ENCODE assay signal across 8 cellular contexts in the genomic region with DNA sequence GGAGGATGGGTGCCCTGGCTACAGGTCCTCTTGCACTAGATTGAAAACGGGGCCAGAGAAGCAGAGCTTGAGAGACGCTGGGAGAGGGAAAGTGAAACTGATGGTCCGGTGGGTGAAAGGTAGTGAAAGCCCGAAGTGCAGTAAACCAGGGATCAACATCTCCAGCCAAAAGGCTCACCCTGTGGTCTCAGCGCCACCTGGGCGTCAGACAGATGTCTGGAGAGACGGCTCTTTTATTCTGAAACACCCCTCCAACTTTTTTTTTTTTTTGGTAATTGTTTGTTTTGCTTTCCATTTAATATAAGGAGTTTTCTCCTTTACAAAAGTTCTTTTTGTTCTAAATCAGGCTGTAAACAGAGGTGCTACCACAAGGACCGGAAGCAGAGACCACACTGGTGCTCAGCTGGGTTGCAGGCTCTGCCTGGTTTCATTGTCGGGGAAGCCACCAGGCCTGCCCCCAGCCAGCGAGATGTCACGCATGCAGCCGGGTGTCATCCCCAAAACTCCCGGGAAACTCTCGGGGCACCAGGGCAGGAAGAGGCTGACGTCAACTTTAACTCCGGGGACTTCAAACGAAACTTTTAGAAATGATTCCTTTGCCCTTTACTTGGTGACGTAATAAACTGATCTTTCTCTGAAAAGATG. TPM values are rescaled to one million over a fixed set of nuclear protein-coding genes. Genes with fewer than 3 reads are reported as not detected.
DNase-seq lines count a peak whose midpoint lies in the region; ATAC-seq, FAIRE-seq and TF ChIP-seq lines count a peak whose summit lies in the region.

No MANE protein-coding gene starts in this region.

- H3K9me1 ChIP-seq in IMR-90 (ENCODE audit: insufficient read depth, low read length), result no peaks in the 10 kb centered on the region

- H3K18ac ChIP-seq in IMR-90 (ENCODE audit: low read depth, low read length), result peak overlapping the region; percentile 55; the same call in 1 of the 2 replicates

- no peak overlapping the region; the same call in 1 of the 2 replicates for H2BK20ac ChIP-seq in IMR-90 (ENCODE audit: low read depth, low read length)

- H3K27ac Mint-ChIP-seq in activated CD4-positive, alpha-beta T cell treated with anti-CD3 and anti-CD28 coated beads for 36 hours, result peak overlapping the region; percentile 96
- H3K27ac Mint-ChIP-seq in stimulated activated naive B cell treated with anti-CD40 and anti-IgM and Interleukin-4, amounts not matched to agents 10 μg/mL and 1 μg/mL and 100 μg/mL, for 72 hours, result peak overlapping the region; percentile 100

- no peak overlapping the region for H2BK5ac ChIP-seq in IMR-90 (ENCODE audit: low read depth, low read length, poor library complexity, severe bottlenecking)

- no peaks in the 10 kb centered on the region for H3K9me3 Mint-ChIP-seq in activated CD4-positive, alpha-beta T cell treated with anti-CD3 and anti-CD28 coated beads for 36 hours (ENCODE audit: low read depth)
- peaks cover 0 to 2% of the 10 kb centered on the region in 2 donors for H3K9me3 Mint-ChIP-seq in stimulated activated naive B cell treated with anti-CD40 and anti-IgM and Interleukin-4, amounts not matched to agents 10 μg/mL and 1 μg/mL and 100 μg/mL, for 72 hours

- CTCF ChIA-PET in IMR-90 (lab: Yijun Ruan, JAX), result interaction anchor here (0.5 to 1.3 kb wide), 4 partner anchors 12 to 97 kb away, joined by 3 to 9 read pairs (median 3); no protein-coding TSS in a partner anchor
- CTCF ChIA-PET in activated CD4-positive, alpha-beta T cell treated with anti-CD3 and anti-CD28 coated beads for 36 hours (lab: Charles Lee), result interaction anchor here (0.7 to 11.0 kb wide), 18 partner anchors 9 to 764 kb away, joined by 3 to 113 read pairs (median 4); partner anchors contain the start of genes IL2RA and PFKFB3

- H3K36me3 Mint-ChIP-seq in activated CD4-positive, alpha-beta T cell treated with anti-CD3 and anti-CD28 coated beads for 36 hours (ENCODE audit: low read depth), result peaks cover 83% of the 10 kb centered on the region
- H3K36me3 Mint-ChIP-seq in stimulated activated naive B cell treated with anti-CD40 and anti-IgM and Interleukin-4, amounts not matched to agents 10 μg/mL and 1 μg/mL and 100 μg/mL, for 72 hours, result peaks cover 4 to 34% of the 10 kb centered on the region in 2 donors

- no peaks in the 10 kb centered on the region for H3K36me3 ChIP-seq in IMR-90 (ENCODE audit: control insufficient read depth, insufficient read depth, low read length)

- H3K27me3 Mint-ChIP-seq in activated CD4-positive, alpha-beta T cell treated with anti-CD3 and anti-CD28 coated beads for 36 hours, result no peaks in the 10 kb centered on the region
- H3K27me3 Mint-ChIP-seq in stimulated activated naive B cell treated with anti-CD40 and anti-IgM and Interleukin-4, amounts not matched to agents 10 μg/mL and 1 μg/mL and 100 μg/mL, for 72 hours, result no peaks in the 10 kb centered on the region

- no peak overlapping the region for H2AK9ac ChIP-seq in IMR-90 (replicated peaks; ENCODE audit: low read depth, low read length, poor library complexity)

- no peak overlapping the region for H3K14ac ChIP-seq in IMR-90 (replicated peaks; ENCODE audit: low read depth, low read length)

- peaks cover 26% of the 10 kb centered on the region for H3K27me3 ChIP-seq in IMR-90 (ENCODE audit: control insufficient read depth, insufficient read depth, low read length)

- no peak for TF ChIP-seq POLR2A in IMR-90 (IDR thresholded peaks at IDR 0.05; ENCODE audit: low read depth, low read length)

- POLR2A ChIA-PET in IMR-90 (lab: Charles Lee; ENCODE audit: unreplicated experiment), result interaction anchor here (0.7 kb wide), 1 partner anchor 73 kb away, joined by 4 read pairs; no protein-coding TSS in a partner anchor
- POLR2A ChIA-PET in activated CD4-positive, alpha-beta T cell treated with anti-CD3 and anti-CD28 coated beads for 36 hours (lab: Charles Lee), result interaction anchor here (0.6 to 5.9 kb wide), 21 partner anchors 9 to 404 kb away, joined by 3 to 70 read pairs (median 5); partner anchors contain the start of genes ANKRD16, FBH1, IL2RA and PFKFB3

- H3K4me2 ChIP-seq in IMR-90 (ENCODE audit: low read depth, low read length), result peak overlapping the region; percentile 84

- dilution Hi-C loops in IMR-90 (cut with HindIII; ENCODE audit: low sequenced_read_pairs, unreplicated experiment), result no loop called here

- 2% methylated on average over 8 of the region's 18 CpGs; no CpG with 5 or more reads in 1 of the 2 experiments for WGBS in IMR-90 (ENCODE audit: extremely low coverage in 2 of 2, insufficient read length in 1 of 2), 2 experiments

- H2BK15ac ChIP-seq in IMR-90 (ENCODE audit: low read depth, low read length), result no peak overlapping the region

- H4K91ac ChIP-seq in IMR-90 (ENCODE audit: insufficient read depth, low read depth, low read length), result peak overlapping the region; percentile 2; the same call in 1 of the 2 replicates

- no peak overlapping the region for H3K56ac ChIP-seq in IMR-90 (ENCODE audit: extremely low read depth, insufficient read depth, low read length)

- no peak overlapping the region for H2AK5ac ChIP-seq in IMR-90 (ENCODE audit: low read depth, low read length)

- no peaks in the 10 kb centered on the region for H3K9me3 ChIP-seq in IMR-90 (ENCODE audit: control insufficient read depth, insufficient read depth, low read length)

- H3K4me3 Mint-ChIP-seq in activated CD4-positive, alpha-beta T cell treated with anti-CD3 and anti-CD28 coated beads for 36 hours, result peak overlapping the region; percentile 81
- H3K4me3 Mint-ChIP-seq in stimulated activated naive B cell treated with anti-CD40 and anti-IgM and Interleukin-4, amounts not matched to agents 10 μg/mL and 1 μg/mL and 100 μg/mL, for 72 hours, result peak overlapping the region; percentile 87 to 90

- DNase-seq in EL (peak; percentile 53), IMR-90 (peak; percentile 44), mucosa of gallbladder (ENCODE audit: low spot score) (peak; percentile 74), NCI-H345 (lab: John Stamatoyannopoulos, UW) (no peak)
- DNase-seq in activated CD4-positive, alpha-beta T cell treated with anti-CD3 and anti-CD28 coated beads for 36 hours, result peak; percentile 96
- DNase-seq in stimulated activated naive B cell treated with anti-CD40 and anti-IgM and Interleukin-4, amounts not matched to agents 10 μg/mL and 1 μg/mL and 100 μg/mL, for 72 hours, result peak; percentile 98

- H4K8ac ChIP-seq in IMR-90 (ENCODE audit: low read depth in 2 of 2, low read length in 2 of 2), result peak overlapping the region in 1 of 2 experiments; percentile 32; a peak in 1 of 4 replicates

- TF ChIP-seq CTCF in IMR-90 (conservative IDR thresholded peaks at IDR 0.05; ENCODE audit: low read depth, low read length), result no peak

- no peak overlapping the region for H3K4ac ChIP-seq in IMR-90 (ENCODE audit: low read depth, low read length)

- H4K20me1 ChIP-seq in IMR-90 (ENCODE audit: insufficient read depth, low read length), result no peaks in the 10 kb centered on the region

- peak; percentile 61 for FAIRE-seq in colon (lab: Jason Lieb, UNC)

- H3K23ac ChIP-seq in IMR-90 (ENCODE audit: low read depth, low read length), result 0 out of 2 replicates have a peak overlapping the region, but pooled peaks have one; percentile 35

- ATAC-seq in GM21526 (IDR thresholded peaks at IDR 0.05; ENCODE audit: low FRiP score, unreplicated experiment) (peak; percentile 71), IMR-90 (ENCODE audit: low read depth) (peak; percentile 79)
- peak; percentile 37 for ATAC-seq in activated CD4-positive, alpha-beta T cell treated with anti-CD3 and anti-CD28 coated beads for 36 hours
- ATAC-seq in stimulated activated naive B cell treated with anti-CD40 and anti-IgM and Interleukin-4, amounts not matched to agents 10 μg/mL and 1 μg/mL and 100 μg/mL, for 72 hours (replicated peaks), result peak; percentile 73 to 81

- BruUV-seq in IMR-90 (replicated peaks; lab: Mats Ljungman, UMichigan), result no TSS peak

- H3K4me1 ChIP-seq in IMR-90 (ENCODE audit: control insufficient read depth, insufficient read depth, low read length), result peaks cover 3% of the 10 kb centered on the region; the same call in 1 of the 2 replicates

- peak overlapping the region; percentile 47; the same call in 1 of the 2 replicates for H3K9ac ChIP-seq in IMR-90 (ENCODE audit: low read depth, low read length)

- intact Hi-C loops in IMR-90 (cut with micrococcal nuclease), result no loop called here
- intact Hi-C loops in activated CD4-positive, alpha-beta T cell treated with anti-CD3 and anti-CD28 coated beads for 36 hours (cut with DNase I, micrococcal nuclease), result loop anchor here (1.0 to 10.0 kb wide), 12 partner anchors 7 to 606 kb away; partner anchors contain the start of genes GDI2 (in 2 of the 2), IL15RA (in 2 of the 2) and TASOR2 (in 1 of the 2)

- H4K5ac ChIP-seq in IMR-90 (ENCODE audit: low read depth, low read length), result no peak overlapping the region; the same call in 1 of the 2 replicates

- no peaks in the 10 kb centered on the region for H3K79me1 ChIP-seq in IMR-90 (ENCODE audit: low read depth in 1 of 2, low read length in 2 of 2)

- in situ Hi-C loops in IMR-90 (cut with MboI; ENCODE audit: low sequenced_read_pairs), result no loop called here

- TF ChIP-seq RAD21 in IMR-90 (IDR thresholded peaks at IDR 0.05; ENCODE audit: low read length), result no peak

- peak overlapping the region; percentile 71 for H2AFZ ChIP-seq in IMR-90 (replicated peaks; ENCODE audit: low read length, poor library complexity)

- H3K27ac ChIP-seq in IMR-90 (ENCODE audit: insufficient read depth, low read length), result no peak overlapping the region; the same call in 1 of the 2 replicates

- no peak overlapping the region for H2BK120ac ChIP-seq in IMR-90 (ENCODE audit: low read depth, low read length)

- peak overlapping the region; percentile 35 for H3K4me3 ChIP-seq in IMR-90 (ENCODE audit: insufficient read depth, low read depth, low read length)

- peaks cover 85% of the 10 kb centered on the region for H3K4me1 Mint-ChIP-seq in activated CD4-positive, alpha-beta T cell treated with anti-CD3 and anti-CD28 coated beads for 36 hours
- peaks cover 66 to 89% of the 10 kb centered on the region in 2 donors for H3K4me1 Mint-ChIP-seq in stimulated activated naive B cell treated with anti-CD40 and anti-IgM and Interleukin-4, amounts not matched to agents 10 μg/mL and 1 μg/mL and 100 μg/mL, for 72 hours

TF ChIP-seq in IMR-90, 13 proteins besides CTCF, POLR2A, EP300 and RAD21 (continues in another document):
- peak; percentile 32 for TF ChIP-seq CEBPB (IDR thresholded peaks at IDR 0.05; ENCODE audit: low read depth, low read length)

RNA-seq across cellular contexts. Expression of gene IL2RA, which starts 11.2 kb away (rescaled TPM):
- total RNA-seq in IMR-90 (2012; rRNA removed), result not detected in 2 replicates
- polyA plus RNA-seq in IMR-90 (2012; rRNA removed), result not detected in 2 replicates
- polyA plus RNA-seq in IMR-90 (2012; cell fraction: cytosol; rRNA removed), result not detected in 2 replicates
- polyA plus RNA-seq in IMR-90 (2012; cell fraction: nucleus; rRNA removed; ENCODE audit: low replicate concordance), result not detected in 2 replicates
- 100 to 1,000 TPM; 659 to 980 TPM for total RNA-seq in activated CD4-positive, alpha-beta T cell treated with anti-CD3 and anti-CD28 coated beads for 36 hours
- 1.4 TPM for total RNA-seq in mucosa of gallbladder

RNA-seq across cellular contexts. Expression of gene RBM17, which starts 37.9 kb away (rescaled TPM):
- total RNA-seq in IMR-90 (2012; rRNA removed) (24.6 and 35.6 TPM in 2 replicates), mucosa of gallbladder (65.5 TPM)
- 42.9 and 56.7 TPM in 2 replicates for polyA plus RNA-seq in IMR-90 (2012; rRNA removed)
- polyA plus RNA-seq in IMR-90 (2012; cell fraction: cytosol; rRNA removed), result 9.1 and 9.6 TPM in 2 replicates
- polyA plus RNA-seq in IMR-90 (2012; cell fraction: nucleus; rRNA removed; ENCODE audit: low replicate concordance), result 38.8 and 95.6 TPM in 2 replicates
- total RNA-seq in activated CD4-positive, alpha-beta T cell treated with anti-CD3 and anti-CD28 coated beads for 36 hours, result 100 to 1,000 TPM; 206 to 246 TPM

Comparison
In these comparisons a context has a peak if more than half of its experiments do, and no peak if none do; other contexts are left out.
1. RNA of gene IL2RA, which starts 11.2 kb away (total RNA-seq): 659 to 980 TPM in activated CD4-positive, alpha-beta T cell treated with anti-CD3 and anti-CD28 coated beads for 36 hours; 1.4 TPM in mucosa of gallbladder (single experiment) and not detected in IMR-90; every median in the first group is over 100 times any median in the second.
2. Peak in every context shown above with its lines, with median percentiles within 50 percentile points of each other: ATAC-seq.